27 cellular contexts compared by ENCODE assay signal in genomic region chr11:76856111-76856510, GRCh38.
A peak's percentile ranks its signal among the peaks of the same experiment; 100 is the strongest.
DNase-seq lines count a peak whose midpoint lies in the region; ATAC-seq and TF ChIP-seq lines count a peak whose summit lies in the region.
"Had no signal": no experiment of that assay in that cellular context is flagged by ENCODE, and none has a peak within 500 bp of the region (broad histone marks: within the 10 kb centered on the region; RNA-seq: fewer than 3 reads in every experiment).

No MANE protein-coding gene starts in this region.

- DNase-seq in SIG-M5 treated with dmso at 0.1 percent for 504 hours (lab: John Stamatoyannopoulos, UW; ENCODE audit: unreplicated experiment) (peak; percentile 66), SIG-M5 (lab: John Stamatoyannopoulos, UW) (no peak), NOMO-1 treated with DMSO at 0.1 percent for 48 hours (lab: John Stamatoyannopoulos, UW; ENCODE audit: unreplicated experiment) (peak; percentile 61), cardiac fibroblast (ENCODE audit: low read depth in 2 of 2) (peak; percentile 14 to 29), stromal cell of bone marrow (ENCODE audit: low read depth) (peak; percentile 5), cerebellar cortex (ENCODE audit: low spot score) (no peak)
- DNase-seq: activated T-cell treated with anti-CD3 and anti-CD28 coated beads for 4 hours; aorta; CD8-positive, alpha-beta memory T cell; endodermal cell; H9; hypothalamus; KG1; midbrain; natural killer cell; NCI-H1694 treated with DMSO at 0.1 percent for 48 hours; NCI-H524 treated with DMSO at 0.1 percent for 48 hours; occipital lobe; psoas muscle; sigmoid colon; stimulated activated naive CD4-positive, alpha-beta T cell had no signal

- no peak overlapping the region for H3K4me3 ChIP-seq in cardiac fibroblast (replicated peaks in 1 of 2; ENCODE audit: low read depth in 2 of 2, low read length in 2 of 2)
- H3K4me3 ChIP-seq: cardiac muscle cell, psoas muscle, sigmoid colon, SK-N-MC had no signal

- ATAC-seq in GM18858 (IDR thresholded peaks at IDR 0.05; ENCODE audit: unreplicated experiment) (no peak), GM18868 (IDR thresholded peaks at IDR 0.05; ENCODE audit: unreplicated experiment) (no peak)
- ATAC-seq: esophagus mucosa, left lobe of liver, natural killer cell had no signal

- no peak for TF ChIP-seq CTCF in cardiac fibroblast (IDR thresholded peaks at IDR 0.05; ENCODE audit: low read depth, low read length)

Comparison
In these comparisons a context has a peak if more than half of its experiments do, and no peak if none do; other contexts are left out.
1. DNase-seq: peak in SIG-M5 treated with dmso at 0.1 percent for 504 hours (single experiment), NOMO-1 treated with DMSO at 0.1 percent for 48 hours (single experiment), cardiac fibroblast (2 of 2) and stromal cell of bone marrow (single experiment); none in SIG-M5 (single experiment) and cerebellar cortex (single experiment).